ENCODE assay signal across 8 cellular contexts in genomic region chr17:42329025-42329976, GRCh38.
DNase-seq lines count a peak whose midpoint lies in the region; ATAC-seq and TF ChIP-seq lines count a peak whose summit lies in the region.

No MANE protein-coding gene starts in this region.

- peak overlapping the region; percentile 62 for H3K27ac ChIP-seq in subcutaneous abdominal adipose tissue (ENCODE audit: low read depth, low read length)

- H3K4me3 ChIP-seq in astrocyte of the cerebellum (ENCODE audit: low read depth, low read length) (no peak overlapping the region), subcutaneous abdominal adipose tissue (ENCODE audit: low read depth in 1 of 5, low read length in 5 of 5) (no peak overlapping the region)

- DNase-seq in NCI-H2107 treated with DMSO at 0.1 percent for 48 hours (lab: John Stamatoyannopoulos, UW; ENCODE audit: unreplicated experiment) (peak; percentile 84), NCI-H2107 (lab: John Stamatoyannopoulos, UW) (no peak), astrocyte of the cerebellum (ENCODE audit: low read depth) (peak; percentile 86), iPS-NIHi11 (ENCODE audit: low spot score) (peak; percentile 78), OCI-M1 (lab: John Stamatoyannopoulos, UW) (no peak)

- no peaks in the 10 kb centered on the region for H3K9me3 ChIP-seq in subcutaneous abdominal adipose tissue (ENCODE audit: control insufficient read depth in 5 of 5, low read length in 5 of 5)

- peak overlapping the region in 2 of 5 donors; percentile 14 to 15 for H3K9ac ChIP-seq in subcutaneous abdominal adipose tissue (ENCODE audit: low read length in 5 of 5)

- TF ChIP-seq CTCF in astrocyte of the cerebellum (IDR thresholded peaks at IDR 0.05; ENCODE audit: low read depth, low read length, missing control alignments) = no peak

- peaks cover 0 to 12% (median 8%) of the 10 kb centered on the region in 5 donors for H3K4me1 ChIP-seq in subcutaneous abdominal adipose tissue (ENCODE audit: control insufficient read depth in 5 of 5, insufficient read depth in 5 of 5, low read length in 5 of 5)

- ATAC-seq in HG03159 (IDR thresholded peaks at IDR 0.05; ENCODE audit: unreplicated experiment) (no peak), HG02763 (IDR thresholded peaks at IDR 0.05; ENCODE audit: unreplicated experiment) (no peak)

- peaks cover 21 to 78% (median 61%) of the 10 kb centered on the region in 5 donors for H3K36me3 ChIP-seq in subcutaneous abdominal adipose tissue (ENCODE audit: control insufficient read depth in 5 of 5, insufficient read depth in 5 of 5, low read length in 5 of 5)

- in situ Hi-C loops in astrocyte of the cerebellum (cut with HindIII; ENCODE audit: low sequenced_read_pairs) = no loop called here

- H3K27me3 ChIP-seq in subcutaneous abdominal adipose tissue (ENCODE audit: control insufficient read depth in 5 of 5, insufficient read depth in 4 of 5, low read length in 5 of 5) = no peaks in the 10 kb centered on the region

Comparison
In these comparisons a context has a peak if more than half of its experiments do, and no peak if none do; other contexts are left out.
1. DNase-seq: peak in NCI-H2107 treated with DMSO at 0.1 percent for 48 hours (single experiment), astrocyte of the cerebellum (single experiment) and iPS-NIHi11 (single experiment); none in NCI-H2107 (single experiment) and OCI-M1 (single experiment).